In the genomic region with DNA sequence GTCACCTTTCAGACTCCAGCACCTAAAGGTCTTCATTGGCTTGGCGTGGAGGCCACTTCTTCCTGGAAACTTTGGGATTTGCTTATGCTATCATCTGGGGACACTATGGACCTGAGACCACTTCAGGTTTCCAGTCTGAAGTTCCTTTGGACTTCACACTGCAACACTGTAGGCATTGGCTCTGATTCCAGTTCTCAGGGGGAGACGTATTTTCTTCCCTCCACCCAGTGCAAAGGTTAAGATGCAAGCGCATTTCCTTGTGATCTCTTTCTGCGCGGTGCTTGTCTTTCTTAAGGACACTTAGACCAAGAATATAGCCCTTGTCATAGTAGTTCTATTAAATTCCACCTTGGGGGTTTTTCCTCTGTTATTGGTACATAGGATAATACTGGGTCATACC, we compare ENCODE assay signal across 25 cellular contexts.
A peak's percentile ranks its signal among the peaks of the same experiment; 100 is the strongest.
DNase-seq lines count a peak whose midpoint lies in the region; ATAC-seq and FAIRE-seq lines count a peak whose summit lies in the region.
"Had no signal": no experiment of that assay in that cellular context is flagged by ENCODE, and none has a peak within 500 bp of the region (broad histone marks: within the 10 kb centered on the region; RNA-seq: fewer than 3 reads in every experiment).

No MANE protein-coding gene starts in this region.

- H3K27me3 ChIP-seq in small intestine (ENCODE audit: control insufficient read depth in 2 of 2, insufficient read depth in 2 of 2, low read length in 2 of 2): no peaks in the 10 kb centered on the region
- H3K27me3 ChIP-seq: BE2C, BLaER1 had no signal

- no peak overlapping the region for H3K27ac ChIP-seq in small intestine (ENCODE audit: low read depth in 1 of 2, low read length in 1 of 2)
- H3K27ac ChIP-seq: BLaER1 had no signal

- no peak overlapping the region for H3K27ac Mint-ChIP-seq in stimulated activated naive CD8-positive, alpha-beta T cell treated with anti-CD3 and anti-CD28 coated beads, Interleukin-15, amount 100 ng/mL, for 72 hours
- no peak overlapping the region for H3K27ac Mint-ChIP-seq in stimulated activated naive B cell treated with anti-CD40 and anti-IgM and Interleukin-4, amounts not matched to agents 10 μg/mL and 1 μg/mL and 100 μg/mL, for 72 hours
- H3K27ac Mint-ChIP-seq: CD14-positive monocyte; CD4-positive, alpha-beta memory T cell; CD4-positive, CD25-positive, alpha-beta regulatory T cell; CD8-positive, alpha-beta memory T cell had no signal

- ATAC-seq in left colon: peak; percentile 99
- ATAC-seq in stimulated activated naive CD8-positive, alpha-beta T cell treated with anti-CD3 and anti-CD28 coated beads, Interleukin-15, amount 100 ng/mL, for 72 hours: no peak
- ATAC-seq in stimulated activated naive B cell treated with anti-CD40 and anti-IgM and Interleukin-4, amounts not matched to agents 10 μg/mL and 1 μg/mL and 100 μg/mL, for 72 hours (replicated peaks): no peak
- ATAC-seq: GM12878 had no signal

- 17 to 75% (median 52%) methylated on average over 5 of the region's 5 CpGs for WGBS in small intestine, 3 donors

- H3K4me3 ChIP-seq in small intestine (ENCODE audit: low read depth in 1 of 2, low read length in 2 of 2): no peak overlapping the region
- H3K4me3 ChIP-seq: BLaER1, GM12878 had no signal

- no peak overlapping the region for H3K4me3 Mint-ChIP-seq in stimulated activated naive CD8-positive, alpha-beta T cell treated with anti-CD3 and anti-CD28 coated beads, Interleukin-15, amount 100 ng/mL, for 72 hours
- no peak overlapping the region for H3K4me3 Mint-ChIP-seq in stimulated activated naive B cell treated with anti-CD40 and anti-IgM and Interleukin-4, amounts not matched to agents 10 μg/mL and 1 μg/mL and 100 μg/mL, for 72 hours
- H3K4me3 Mint-ChIP-seq: CD14-positive monocyte; CD4-positive, alpha-beta memory T cell; CD4-positive, CD25-positive, alpha-beta regulatory T cell; CD8-positive, alpha-beta memory T cell had no signal

- FAIRE-seq in small intestine (lab: Jason Lieb, UNC): no peak
- FAIRE-seq: GM12878, GM12892, GM18507 had no signal

- no peaks in the 10 kb centered on the region for H3K36me3 ChIP-seq in small intestine (ENCODE audit: control insufficient read depth in 2 of 2, insufficient read depth in 2 of 2, low read length in 2 of 2)
- H3K36me3 ChIP-seq: BE2C, BLaER1 had no signal

- DNase-seq in left colon (peak in 1 of 2 donors; percentile 30), small intestine (peak; percentile 48), anterior cingulate cortex (lab: John Stamatoyannopoulos, UW) (no peak)
- no peak for DNase-seq in stimulated activated naive CD8-positive, alpha-beta T cell treated with anti-CD3 and anti-CD28 coated beads, Interleukin-15, amount 100 ng/mL, for 72 hours
- DNase-seq in stimulated activated naive B cell treated with anti-CD40 and anti-IgM and Interleukin-4, amounts not matched to agents 10 μg/mL and 1 μg/mL and 100 μg/mL, for 72 hours: no peak
- DNase-seq: 8988T; ACHN; BE2C; C1 segment of cervical spinal cord; CD4-positive, alpha-beta memory T cell; CD4-positive, CD25-positive, alpha-beta regulatory T cell; CD8-positive, alpha-beta memory T cell; COR-L47; DMS 273 treated with DMSO at 0.1 percent for 48 hours; DMS153; DMS53; DMS79; DND-41; EL; GDM1 had no signal

- no peaks in the 10 kb centered on the region for H3K4me1 ChIP-seq in small intestine (ENCODE audit: control insufficient read depth in 2 of 2, insufficient read depth in 1 of 2, low read depth in 1 of 2, low read length in 1 of 2)
- H3K4me1 ChIP-seq: BE2C, BLaER1 had no signal

- H3K27me3 Mint-ChIP-seq in stimulated activated naive CD8-positive, alpha-beta T cell treated with anti-CD3 and anti-CD28 coated beads, Interleukin-15, amount 100 ng/mL, for 72 hours: peaks cover 7% of the 10 kb centered on the region
- H3K27me3 Mint-ChIP-seq in stimulated activated naive B cell treated with anti-CD40 and anti-IgM and Interleukin-4, amounts not matched to agents 10 μg/mL and 1 μg/mL and 100 μg/mL, for 72 hours: no peaks in the 10 kb centered on the region

- no peaks in the 10 kb centered on the region for H3K36me3 Mint-ChIP-seq in stimulated activated naive B cell treated with anti-CD40 and anti-IgM and Interleukin-4, amounts not matched to agents 10 μg/mL and 1 μg/mL and 100 μg/mL, for 72 hours
- H3K36me3 Mint-ChIP-seq: CD14-positive monocyte; CD4-positive, alpha-beta memory T cell; CD4-positive, CD25-positive, alpha-beta regulatory T cell; CD8-positive, alpha-beta memory T cell had no signal

- H3K9me3 Mint-ChIP-seq in stimulated activated naive CD8-positive, alpha-beta T cell treated with anti-CD3 and anti-CD28 coated beads, Interleukin-15, amount 100 ng/mL, for 72 hours: no peaks in the 10 kb centered on the region
- H3K9me3 Mint-ChIP-seq in stimulated activated naive B cell treated with anti-CD40 and anti-IgM and Interleukin-4, amounts not matched to agents 10 μg/mL and 1 μg/mL and 100 μg/mL, for 72 hours: peaks cover 0 to 1% of the 10 kb centered on the region in 2 donors
- H3K9me3 Mint-ChIP-seq: CD4-positive, alpha-beta memory T cell; CD4-positive, CD25-positive, alpha-beta regulatory T cell; CD8-positive, alpha-beta memory T cell had no signal

- H3K4me1 Mint-ChIP-seq in stimulated activated naive CD8-positive, alpha-beta T cell treated with anti-CD3 and anti-CD28 coated beads, Interleukin-15, amount 100 ng/mL, for 72 hours: no peaks in the 10 kb centered on the region
- H3K4me1 Mint-ChIP-seq in stimulated activated naive B cell treated with anti-CD40 and anti-IgM and Interleukin-4, amounts not matched to agents 10 μg/mL and 1 μg/mL and 100 μg/mL, for 72 hours: no peaks in the 10 kb centered on the region
- H3K4me1 Mint-ChIP-seq: CD14-positive monocyte; CD4-positive, alpha-beta memory T cell; CD4-positive, CD25-positive, alpha-beta regulatory T cell; CD8-positive, alpha-beta memory T cell had no signal

- intact Hi-C loops in left colon (cut with DNase I, micrococcal nuclease): no loop called here

- no peaks in the 10 kb centered on the region for H3K9me3 ChIP-seq in small intestine (ENCODE audit: control insufficient read depth, low read depth)
- H3K9me3 ChIP-seq: BE2C, BLaER1 had no signal
